15 cellular contexts compared by ENCODE assay signal in the genomic region with DNA sequence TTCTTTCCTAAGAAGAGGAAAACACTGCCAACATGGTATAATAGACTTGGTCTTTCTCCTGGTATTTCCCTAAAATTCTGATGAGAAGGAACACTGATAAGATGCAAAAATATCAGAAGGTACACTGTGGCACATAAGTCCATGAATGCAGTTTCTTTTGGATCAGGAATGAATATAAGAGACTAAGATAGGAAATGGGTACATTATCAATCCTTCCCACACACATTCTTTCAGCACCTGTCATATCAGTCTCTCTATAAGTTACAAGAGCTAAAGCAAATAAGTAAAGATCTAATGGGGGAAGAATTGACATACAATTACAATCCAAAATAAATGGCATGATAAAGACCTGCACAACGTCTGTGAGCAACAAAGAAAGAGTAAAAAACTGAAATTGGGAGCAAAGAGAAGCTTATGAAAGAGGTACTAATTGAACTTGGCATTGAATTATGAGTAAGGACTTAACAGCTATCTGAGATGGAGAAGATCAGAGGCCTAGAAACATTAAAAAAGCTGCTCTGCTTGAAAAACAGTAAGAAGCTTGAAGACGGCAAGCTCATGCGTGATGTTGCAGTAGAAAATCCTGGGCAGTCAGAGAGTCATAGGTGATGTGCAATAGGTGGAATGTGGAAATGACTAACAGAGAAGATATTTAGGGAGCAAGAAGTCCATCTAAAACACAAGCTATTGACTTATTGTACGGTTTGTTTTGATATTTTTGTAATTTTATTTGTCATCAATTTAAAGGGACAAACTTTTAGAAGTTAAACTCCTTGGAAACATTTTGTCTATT.
DNase-seq lines count a peak whose midpoint lies in the region; ATAC-seq, FAIRE-seq and TF ChIP-seq lines count a peak whose summit lies in the region.
"Had no signal": no experiment of that assay in that cellular context is flagged by ENCODE, and none has a peak within 500 bp of the region (broad histone marks: within the 10 kb centered on the region; RNA-seq: fewer than 3 reads in every experiment).

No MANE protein-coding gene starts in this region.

- ATAC-seq in foreskin keratinocyte: peak; percentile 96

- no peaks in the 10 kb centered on the region for H3K27me3 ChIP-seq in foreskin keratinocyte
- H3K27me3 ChIP-seq: ascending aorta, right atrium auricular region had no signal

- TF ChIP-seq CTCF in foreskin keratinocyte (conservative IDR thresholded peaks at IDR 0.05): no peak

- FAIRE-seq in urothelium cell line (lab: Jason Lieb, UNC): no peak

- peaks cover 21% of the 10 kb centered on the region for H3K4me1 ChIP-seq in foreskin keratinocyte
- H3K4me1 ChIP-seq: ascending aorta, right atrium auricular region had no signal

- DNase-seq in HS-5 (ENCODE audit: low read depth) (peak; percentile 40), amniotic epithelial cell (ENCODE audit: low read depth) (peak; percentile 88), foreskin keratinocyte (peak; percentile 82 to 90), urothelium cell line (ENCODE audit: low spot score) (peak; percentile 45), NCI-H345 treated with DMSO at 0.1 percent for 48 hours (lab: John Stamatoyannopoulos, UW; ENCODE audit: unreplicated experiment) (no peak), NOMO-1 (lab: John Stamatoyannopoulos, UW; ENCODE audit: unreplicated experiment in 2 of 2) (no peak)
- no peak for DNase-seq in activated CD4-positive, alpha-beta T cell treated with anti-CD3 and anti-CD28 coated beads for 4 hours
- DNase-seq: activated gamma-delta T cell; DMS79 treated with DMSO at 0.1 percent for 48 hours; GOT3; NCI-H1048; NCI-H82; stimulated activated CD4-positive, alpha-beta T cell treated with anti-CD3 and anti-CD28 coated beads, Interleukin-2, amount 100 ng/mL, for 24 hours had no signal

- no peak overlapping the region for H3K27ac ChIP-seq in foreskin keratinocyte
- H3K27ac ChIP-seq: ascending aorta, right atrium auricular region had no signal

Comparison
In these comparisons a context has a peak if more than half of its experiments do, and no peak if none do; other contexts are left out.
1. DNase-seq: peak in HS-5 (single experiment), amniotic epithelial cell (single experiment), foreskin keratinocyte (2 of 2) and urothelium cell line (single experiment); none in activated CD4-positive, alpha-beta T cell treated with anti-CD3 and anti-CD28 coated beads for 4 hours (0 of 2), NCI-H345 treated with DMSO at 0.1 percent for 48 hours (single experiment) and NOMO-1 (0 of 2).